Comparison of ENCODE assay signal across 12 cellular contexts in the genomic region with DNA sequence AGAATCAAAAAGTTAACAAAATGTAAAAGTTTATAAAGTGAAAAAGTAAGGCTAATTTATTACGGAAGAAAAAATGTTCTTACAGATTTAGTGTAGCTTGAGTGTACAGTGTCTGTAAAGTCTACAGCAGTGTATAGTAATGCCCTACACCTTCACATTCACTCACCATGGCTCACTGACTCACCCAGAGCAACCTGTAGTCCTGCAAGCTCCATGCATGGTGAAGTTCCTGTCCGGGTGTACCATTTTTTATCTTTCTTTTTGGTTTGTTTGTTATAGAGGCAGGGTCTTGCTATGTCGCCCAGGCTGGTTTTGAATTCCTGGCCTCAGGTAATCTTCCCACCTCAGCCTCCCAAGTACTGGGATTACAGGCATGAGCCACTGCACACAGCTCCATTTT.
DNase-seq lines count a peak whose midpoint lies in the region; ATAC-seq and FAIRE-seq lines count a peak whose summit lies in the region.
"Had no signal": no experiment of that assay in that cellular context is flagged by ENCODE, and none has a peak within 500 bp of the region (broad histone marks: within the 10 kb centered on the region; RNA-seq: fewer than 3 reads in every experiment).

No MANE protein-coding gene starts in this region.

- no peaks in the 10 kb centered on the region for H3K9me3 Mint-ChIP-seq in activated naive CD4-positive, alpha-beta T cell treated with anti-CD3 and anti-CD28 coated beads, Interleukin-2, amount 50 U/mL, for 72 hours
- H3K9me3 Mint-ChIP-seq: CD4-positive, CD25-positive, alpha-beta regulatory T cell; HFFc6 had no signal

- ATAC-seq in GM21528 (IDR thresholded peaks at IDR 0.05; ENCODE audit: low FRiP score, unreplicated experiment): no peak
- ATAC-seq in activated naive CD4-positive, alpha-beta T cell treated with anti-CD3 and anti-CD28 coated beads, Interleukin-2, amount 50 U/mL, for 72 hours: no peak
- ATAC-seq: HepG2 had no signal

- in situ Hi-C loops in Caki2 (cut with HindIII; ENCODE audit: low pct_unique_long_range_greater_than_20kb, low sequenced_read_pairs): no loop called here

- FAIRE-seq in colon (lab: Jason Lieb, UNC): peak; percentile 14
- FAIRE-seq: HepG2, HTR-8/SVneo had no signal

- DNase-seq in Caki2 (ENCODE audit: low read depth) (peak; percentile 51), NCI-H69 (lab: John Stamatoyannopoulos, UW) (peak; percentile 72), kidney tubule cell (ENCODE audit: low spot score) (peak; percentile 26), DMS79 treated with DMSO at 0.1 percent for 48 hours (lab: John Stamatoyannopoulos, UW) (no peak)
- DNase-seq in activated naive CD4-positive, alpha-beta T cell treated with anti-CD3 and anti-CD28 coated beads, Interleukin-2, amount 50 U/mL, for 72 hours (ENCODE audit: low spot score in 2 of 2): no peak
- DNase-seq: ACHN; CD4-positive, CD25-positive, alpha-beta regulatory T cell had no signal

- H3K36me3 Mint-ChIP-seq in activated naive CD4-positive, alpha-beta T cell treated with anti-CD3 and anti-CD28 coated beads, Interleukin-2, amount 50 U/mL, for 72 hours: no peaks in the 10 kb centered on the region

- H3K27ac Mint-ChIP-seq in activated naive CD4-positive, alpha-beta T cell treated with anti-CD3 and anti-CD28 coated beads, Interleukin-2, amount 50 U/mL, for 72 hours: no peak overlapping the region
- H3K27ac Mint-ChIP-seq: CD4-positive, CD25-positive, alpha-beta regulatory T cell had no signal

Comparison
In these comparisons a context has a peak if more than half of its experiments do, and no peak if none do; other contexts are left out.
1. DNase-seq: peak in Caki2 (single experiment), NCI-H69 (single experiment) and kidney tubule cell (single experiment); none in DMS79 treated with DMSO at 0.1 percent for 48 hours (single experiment) and activated naive CD4-positive, alpha-beta T cell treated with anti-CD3 and anti-CD28 coated beads, Interleukin-2, amount 50 U/mL, for 72 hours (0 of 2).